In genomic region chr18:37666986-37667385, GRCh38 we compare ENCODE assay signal across 30 cellular contexts.
"Had no signal": no experiment of that assay in that cellular context is flagged by ENCODE, and none has a peak within 500 bp of the region (broad histone marks: within the 10 kb centered on the region; RNA-seq: fewer than 3 reads in every experiment).

No MANE protein-coding gene starts in this region.

- H3K27ac ChIP-seq: ascending aorta, breast epithelium, cardiac muscle cell, colonic mucosa, epithelial cell of prostate, esophagus squamous epithelium, gastroesophageal sphincter, VCaP had no signal

- H3K27me3 ChIP-seq: ascending aorta, breast epithelium, cardiac muscle cell, colonic mucosa, esophagus squamous epithelium, gastroesophageal sphincter had no signal

- H3K36me3 ChIP-seq: ascending aorta, breast epithelium, cardiac muscle cell, colonic mucosa, esophagus squamous epithelium, gastroesophageal sphincter had no signal

- ATAC-seq: activated naive CD4-positive, alpha-beta T cell treated with anti-CD3 and anti-CD28 coated beads, Interleukin-2, amount 50 U/mL, for 72 hours; activated T-cell treated with anti-CD3 and anti-CD28 coated beads, Interleukin-2, amount 50 U/mL, for 72 hours; gastroesophageal sphincter; T-helper 17 cell; WTC11 had no signal

- H3K4me3 ChIP-seq: ascending aorta, breast epithelium, cardiac muscle cell, colonic mucosa, esophagus squamous epithelium, gastroesophageal sphincter had no signal

- DNase-seq: activated CD4-positive, alpha-beta memory T cell treated with anti-CD3 and anti-CD28 coated beads, Interleukin-2, amount 10 ng/mL, durations not matched to agents 7 days and 5 days; activated CD4-positive, alpha-beta T cell treated with anti-CD3 and anti-CD28 coated beads for 1 hour; activated CD4-positive, alpha-beta T cell treated with anti-CD3 and anti-CD28 coated beads for 4 hours; activated CD4-positive, alpha-beta T cell treated with anti-CD3 and anti-CD28 coated beads, Interleukin-2, amount 10 ng/mL, durations not matched to agents 7 days and 5 days; activated CD4-positive, alpha-beta T cell treated with anti-CD3 and anti-CD28 coated beads, Interleukin-2, amount 50 U/mL, for 4 hours; activated CD8-positive, alpha-beta memory T cell treated with anti-CD3 and anti-CD28 coated beads, Interleukin-2, amount 50 U/mL, for 48 hours; activated gamma-delta T cell; activated naive CD4-positive, alpha-beta T cell; activated naive CD4-positive, alpha-beta T cell treated with anti-CD3 and anti-CD28 coated beads, Interleukin-2, amount 10 ng/mL, durations not matched to agents 7 days and 5 days; activated naive CD8-positive, alpha-beta T cell treated with anti-CD3 and anti-CD28 coated beads, Interleukin-2, amount 10 ng/mL, durations not matched to agents 7 days and 5 days; activated T-cell treated with anti-CD3 and anti-CD28 coated beads for 4 hours; activated T-cell treated with anti-CD3 and anti-CD28 coated beads, Interleukin-2, amount 50 U/mL, for 24 hours; activated T-cell treated with anti-CD3 and anti-CD28 coated beads, Interleukin-2, amount 50 U/mL, for 72 hours; central memory CD4-positive, alpha-beta T cell; cerebellar nuclear complex; colonic mucosa; effector CD8-positive, alpha-beta T cell; esophagus squamous epithelium; foreskin melanocyte; T-helper 1 cell; T-helper 17 cell; T1000 had no signal

- H3K4me1 ChIP-seq: ascending aorta, breast epithelium, colonic mucosa, esophagus squamous epithelium, gastroesophageal sphincter had no signal

- H3K9me3 ChIP-seq: ascending aorta, breast epithelium, colonic mucosa, esophagus squamous epithelium, gastroesophageal sphincter had no signal
